In the genomic region with DNA sequence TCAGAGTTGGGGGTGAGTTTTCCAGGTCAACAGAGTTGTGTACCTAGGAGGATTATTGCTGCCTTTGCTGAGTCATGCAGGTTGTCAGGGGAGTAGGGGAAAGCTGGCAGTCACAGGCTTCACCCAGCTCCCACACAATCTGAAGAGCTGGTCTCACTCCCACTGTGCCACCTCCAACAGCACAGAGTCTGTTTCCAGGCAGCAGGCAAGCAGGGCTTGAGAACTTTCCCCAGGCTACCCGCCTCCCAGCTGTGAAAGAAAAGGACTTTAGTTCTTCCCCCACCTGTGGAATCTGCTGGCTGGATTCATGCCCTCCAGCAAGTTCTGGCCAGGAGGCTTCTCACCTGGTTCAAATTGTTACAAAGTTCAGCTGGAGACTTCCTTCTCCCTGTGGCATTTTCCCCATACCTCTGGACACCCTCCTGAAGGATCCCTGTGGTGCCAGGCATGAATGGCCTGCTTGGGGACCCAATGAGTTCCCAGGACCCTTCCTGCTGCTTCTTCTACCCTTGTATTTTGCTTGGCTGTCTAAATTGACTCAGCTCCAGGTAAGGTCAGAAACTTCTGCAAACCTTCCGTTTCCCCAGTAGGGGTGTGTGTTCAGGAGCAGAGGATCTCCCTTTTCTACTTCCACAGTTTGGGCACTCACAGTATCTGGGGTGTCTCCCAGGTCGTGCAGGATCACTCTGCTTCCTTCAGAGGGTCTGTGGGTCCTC, we compare ENCODE assay signal across 1 cellular context.
TF ChIP-seq lines count a peak whose summit lies in the region.

No MANE protein-coding gene starts in this region.

TF ChIP-seq in H1, 55 proteins besides CTCF, POLR2A, EP300 and RAD21:
- 0 out of 2 replicates have a peak, but pooled peaks have one; percentile 32 for TF ChIP-seq BACH1 (IDR thresholded peaks at IDR 0.05; ENCODE audit: low read length)
- no peak for TF ChIP-seq POLR2AphosphoS5 (IDR thresholded peaks at IDR 0.05; ENCODE audit: low read depth, low read length)
- no peak for TF ChIP-seq SIRT6 (IDR thresholded peaks at IDR 0.05; ENCODE audit: low read length)
